2 cellular contexts compared by ENCODE assay signal in genomic region chr19:56092685-56093631, GRCh38.
A peak's percentile ranks its signal among the peaks of the same experiment; 100 is the strongest.
TF ChIP-seq lines count a peak whose summit lies in the region.

No MANE protein-coding gene starts in this region.

TF ChIP-seq in K562, 482 proteins besides CTCF, POLR2A, EP300 and RAD21:
- TF ChIP-seq POLR2G (IDR thresholded peaks at IDR 0.05; ENCODE audit: low read depth, low read length) (0 out of 2 replicates have a peak, but pooled peaks have one; percentile 19), MECOM (CRISPR knock-in tag; IDR thresholded peaks at IDR 0.05) (no peak), PRDM10 (IDR thresholded peaks at IDR 0.05; ENCODE audit: partially characterized antibody) (peak; percentile 66), TRIM24 (IDR thresholded peaks at IDR 0.05) (0 out of 4 replicates have a peak, but pooled peaks of 1 of the 2 experiments have one; percentile 13), ZBTB33 (CRISPR knock-in tag; IDR thresholded peaks at IDR 0.05) (peak; percentile 63; the same call in 1 of the 2 replicates), CBX3 (IDR thresholded peaks at IDR 0.05; ENCODE audit: borderline replicate concordance in 1 of 2, low read length in 2 of 2) (peak in 1 of 2 experiments; percentile 79; a peak in 2 of 3 replicates), FOXP4 (CRISPR knock-in tag; IDR thresholded peaks at IDR 0.05; ENCODE audit: borderline replicate concordance) (no peak), ZNF445 (CRISPR knock-in tag; IDR thresholded peaks at IDR 0.05; ENCODE audit: low read depth) (peak; percentile 69; the same call in 1 of the 2 replicates), CBX5 (IDR thresholded peaks at IDR 0.05; ENCODE audit: borderline replicate concordance, low read depth) (0 out of 2 replicates have a peak, but pooled peaks have one; percentile 10)

TF ChIP-seq in HepG2, 621 proteins besides CTCF, POLR2A, EP300 and RAD21:
- no peak for TF ChIP-seq NCOA5 (CRISPR knock-in tag; IDR thresholded peaks at IDR 0.05)
- TF ChIP-seq POLR2G (IDR thresholded peaks at IDR 0.05; ENCODE audit: low read depth, low read length) = peak; percentile 38; the same call in 1 of the 2 replicates
- peak; percentile 18; the same call in 1 of the 2 replicates for TF ChIP-seq AKAP8 (CRISPR knock-in tag; IDR thresholded peaks at IDR 0.05)
- TF ChIP-seq ZNF501 (CRISPR knock-in tag; IDR thresholded peaks at IDR 0.05) = no peak
- peak; percentile 13; the same call in 1 of the 2 replicates for TF ChIP-seq ZBTB33 (CRISPR knock-in tag; IDR thresholded peaks at IDR 0.05)
- no peak for TF ChIP-seq RORA (CRISPR knock-in tag; IDR thresholded peaks at IDR 0.05)
- TF ChIP-seq AGO2 (optimal IDR thresholded peaks at IDR 0.05; ENCODE audit: low read depth, low read length) = peak; percentile 37
